In the genomic region with DNA sequence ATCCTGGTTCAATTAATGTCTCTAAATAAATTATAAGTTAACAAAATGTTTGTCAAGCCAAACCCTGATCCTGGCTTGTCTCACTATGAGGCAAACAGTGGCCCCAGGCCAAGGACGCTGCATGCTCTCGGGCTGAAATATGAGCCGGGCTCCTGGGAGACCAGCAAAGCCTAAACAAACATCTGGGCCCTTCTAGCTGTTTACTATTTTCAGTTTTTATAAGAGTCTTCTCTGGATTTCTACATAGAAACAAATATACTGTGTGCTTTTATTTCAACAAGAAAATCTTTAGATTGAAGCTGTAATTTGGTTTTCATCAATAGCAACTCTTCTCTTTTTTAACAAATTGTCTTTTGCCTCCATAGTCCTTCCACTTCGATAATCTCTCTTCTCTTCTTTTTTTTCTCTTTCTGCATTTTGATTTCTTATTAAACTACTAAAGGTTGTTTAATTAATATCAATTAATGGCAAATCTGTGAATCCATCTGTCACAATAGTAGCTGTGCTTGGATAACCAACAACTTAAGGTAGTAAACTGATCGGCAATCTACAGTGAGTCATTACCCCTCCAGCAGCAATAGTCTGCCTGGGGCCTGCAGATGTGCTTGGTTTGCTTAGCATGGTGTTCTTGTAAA, we compare ENCODE assay signal across 8 cellular contexts.
A peak's percentile ranks its signal among the peaks of the same experiment; 100 is the strongest.
DNase-seq lines count a peak whose midpoint lies in the region; ATAC-seq, FAIRE-seq and TF ChIP-seq lines count a peak whose summit lies in the region.

No MANE protein-coding gene starts in this region.

- intact Hi-C loops in HepG2 (cut with micrococcal nuclease; ENCODE audit: unreplicated experiment), result no loop called here
- intact Hi-C loops in vagina (cut with DNase I), result no loop called here

- TF ChIP-seq CTCF in HepG2 (CRISPR knock-in tag; IDR thresholded peaks at IDR 0.05) (no peak), vagina (IDR thresholded peaks at IDR 0.05) (no peak)

- no peaks in the 10 kb centered on the region for H3K79me2 ChIP-seq in HepG2 (ENCODE audit: insufficient read depth, low read length)

- TF ChIP-seq POLR2A in HepG2 (IDR thresholded peaks at IDR 0.05; ENCODE audit: insufficient read depth in 1 of 2, low read depth in 2 of 2, low read length in 2 of 2), result no peak
- no peak for TF ChIP-seq POLR2A in vagina (IDR thresholded peaks at IDR 0.05)

- H3K9me3 ChIP-seq in HepG2 (ENCODE audit: low read length) (no peaks in the 10 kb centered on the region), vagina (no peaks in the 10 kb centered on the region)

- DNase-seq in AG08396 (ENCODE audit: low spot score) (peak; percentile 65), NCI-H128 (lab: John Stamatoyannopoulos, UW; ENCODE audit: unreplicated experiment) (peak; percentile 6), brain pericyte (ENCODE audit: low read depth, low spot score) (peak; percentile 41), HepG2 (ENCODE audit: low spot score) (peak; percentile 33), vagina (ENCODE audit: extremely low spot score in 2 of 2) (no peak), NCI-H226 (no peak)
- no peak for DNase-seq in stimulated activated CD4-positive, alpha-beta T cell treated with anti-CD3 and anti-CD28 coated beads, Interleukin-2, amount 100 ng/mL, for 48 hours

- H3K27ac ChIP-seq in HepG2 (ENCODE audit: extremely low read length, insufficient read depth, low read length) (no peak overlapping the region), vagina (peak overlapping the region; percentile 4)

- H2AFZ ChIP-seq in HepG2 (ENCODE audit: low read length), result no peak overlapping the region

- TF ChIP-seq RAD21 in HepG2 (CRISPR knock-in tag; IDR thresholded peaks at IDR 0.05), result no peak

- H3K4me3 ChIP-seq in HepG2 (replicated peaks in 1 of 3; ENCODE audit: insufficient read depth in 1 of 3, low read depth in 2 of 3, low read length in 3 of 3) (no peak overlapping the region), vagina (no peak overlapping the region)

- POLR2A ChIA-PET in HepG2 (lab: Yijun Ruan, JAX), result no interaction called here

- H3K36me3 ChIP-seq in HepG2 (replicated peaks in 1 of 2; ENCODE audit: control insufficient read depth in 1 of 2, insufficient read depth in 2 of 2, low read length in 2 of 2) (no peaks in the 10 kb centered on the region), vagina (no peaks in the 10 kb centered on the region)

- H3K9ac ChIP-seq in HepG2 (ENCODE audit: insufficient read depth, low read depth, low read length), result no peak overlapping the region

- ATAC-seq in HepG2, result peak; percentile 99
- no peak for ATAC-seq in HG02798 (IDR thresholded peaks at IDR 0.05; ENCODE audit: poor library complexity, unreplicated experiment)

- H3K4me1 ChIP-seq in HepG2 (ENCODE audit: insufficient read depth, low read length) (peaks cover 22% of the 10 kb centered on the region), vagina (no peaks in the 10 kb centered on the region)

- H4K20me1 ChIP-seq in HepG2 (ENCODE audit: insufficient read depth, low read length), result no peaks in the 10 kb centered on the region

- H3K4me2 ChIP-seq in HepG2 (ENCODE audit: low read depth, low read length), result peak overlapping the region; percentile 30; the same call in 1 of the 2 replicates

- FAIRE-seq in HepG2 (lab: Jason Lieb, UNC), result peak; percentile 23

- CTCF ChIA-PET in HepG2 (lab: Yijun Ruan, JAX; ENCODE audit: low intra/inter-chr PET ratio, low total read pairs), result no interaction called here

- in situ Hi-C loops in HepG2 (cut with HindIII; ENCODE audit: extremely low pct_ligation_motif_present, low pct_unique_long_range_greater_than_20kb), result no loop called here

- WGBS in HepG2 (ENCODE audit: low lambda C conversion rate), result 27% methylated on average over 5 of the region's 5 CpGs

- no TSS peak for BruUV-seq in HepG2 (replicated peaks; lab: Mats Ljungman, UMichigan)

- H3K27me3 ChIP-seq in HepG2 (ENCODE audit: control insufficient read depth in 1 of 2, insufficient read depth in 2 of 2, low read length in 2 of 2) (peaks cover 0 to 4% of the 10 kb centered on the region in 2 experiments; a peak in 1 of 5 replicates), vagina (no peaks in the 10 kb centered on the region)

- peak in 1 of 2 experiments; percentile 47; a peak in 1 of 4 replicates for TF ChIP-seq EP300 in HepG2 (IDR thresholded peaks at IDR 0.05; ENCODE audit: low read depth in 2 of 2, low read length in 2 of 2)
- no peak for TF ChIP-seq EP300 in HepG2 (CRISPR knock-in tag; IDR thresholded peaks at IDR 0.05; ENCODE audit: borderline replicate concordance)

TF ChIP-seq in HepG2, 621 proteins besides CTCF, POLR2A, EP300 and RAD21 (continues in another document):
- TF ChIP-seq TMF1 (CRISPR knock-in tag; IDR thresholded peaks at IDR 0.05; ENCODE audit: low read depth) (no peak), HNF4A (CRISPR knock-in tag; IDR thresholded peaks at IDR 0.05) (peak; percentile 40; the same call in 1 of the 2 replicates), RFX3 (CRISPR knock-in tag; IDR thresholded peaks at IDR 0.05) (no peak), HOXA5 (CRISPR knock-in tag; IDR thresholded peaks at IDR 0.05) (no peak), SIX1 (CRISPR knock-in tag; IDR thresholded peaks at IDR 0.05; ENCODE audit: borderline replicate concordance) (peak; percentile 98), SOX13 (IDR thresholded peaks at IDR 0.05) (no peak), SOX13 (CRISPR knock-in tag; conservative IDR thresholded peaks at IDR 0.05 in 1 of 2, IDR thresholded peaks at IDR 0.05 in 1 of 2) (peak in 1 of 2 experiments; percentile 16; a peak in 1 of 4 replicates), ELF4 (CRISPR knock-in tag; IDR thresholded peaks at IDR 0.05; ENCODE audit: borderline replicate concordance) (no peak), ZNF329 (CRISPR knock-in tag; IDR thresholded peaks at IDR 0.05; ENCODE audit: low read depth) (no peak), BRCA1 (CRISPR knock-in tag; IDR thresholded peaks at IDR 0.05) (no peak), ZNF383 (CRISPR knock-in tag; IDR thresholded peaks at IDR 0.05; ENCODE audit: borderline replicate concordance) (no peak), ZNF572 (CRISPR knock-in tag; IDR thresholded peaks at IDR 0.05) (no peak), GLI4 (CRISPR knock-in tag; IDR thresholded peaks at IDR 0.05; ENCODE audit: borderline replicate concordance) (no peak), DMAP1 (CRISPR knock-in tag; IDR thresholded peaks at IDR 0.05) (no peak), SALL2 (CRISPR knock-in tag; IDR thresholded peaks at IDR 0.05) (no peak), ZNF720 (CRISPR knock-in tag; IDR thresholded peaks at IDR 0.05) (no peak), FOXP1 (IDR thresholded peaks at IDR 0.05) (no peak), FOXP1 (CRISPR knock-in tag; IDR thresholded peaks at IDR 0.05) (peak; percentile 77), ZBTB20 (CRISPR knock-in tag; IDR thresholded peaks at IDR 0.05; ENCODE audit: borderline replicate concordance, low read depth) (no peak), ZNF746 (CRISPR knock-in tag; IDR thresholded peaks at IDR 0.05) (no peak), SIX4 (CRISPR knock-in tag; IDR thresholded peaks at IDR 0.05) (peak; percentile 97), HMG20A (CRISPR knock-in tag; IDR thresholded peaks at IDR 0.05; ENCODE audit: borderline replicate concordance) (peak; percentile 18; the same call in 1 of the 2 replicates), PCBP2 (optimal IDR thresholded peaks at IDR 0.05; ENCODE audit: low read depth, low read length, poor library complexity, severe bottlenecking) (no peak), ZNF225 (CRISPR knock-in tag; IDR thresholded peaks at IDR 0.05) (no peak)
- TF ChIP-seq, protein P1, sequence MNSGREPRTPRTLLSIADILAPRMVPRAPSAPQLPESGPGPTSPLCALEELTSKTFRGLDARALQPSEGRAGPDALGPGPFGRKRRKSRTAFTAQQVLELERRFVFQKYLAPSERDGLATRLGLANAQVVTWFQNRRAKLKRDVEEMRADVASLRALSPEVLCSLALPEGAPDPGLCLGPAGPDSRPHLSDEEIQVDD (CRISPR knock-in tag; IDR thresholded peaks at IDR 0.05; ENCODE audit: borderline replicate concordance), result no peak
- TF ChIP-seq, protein P2, sequence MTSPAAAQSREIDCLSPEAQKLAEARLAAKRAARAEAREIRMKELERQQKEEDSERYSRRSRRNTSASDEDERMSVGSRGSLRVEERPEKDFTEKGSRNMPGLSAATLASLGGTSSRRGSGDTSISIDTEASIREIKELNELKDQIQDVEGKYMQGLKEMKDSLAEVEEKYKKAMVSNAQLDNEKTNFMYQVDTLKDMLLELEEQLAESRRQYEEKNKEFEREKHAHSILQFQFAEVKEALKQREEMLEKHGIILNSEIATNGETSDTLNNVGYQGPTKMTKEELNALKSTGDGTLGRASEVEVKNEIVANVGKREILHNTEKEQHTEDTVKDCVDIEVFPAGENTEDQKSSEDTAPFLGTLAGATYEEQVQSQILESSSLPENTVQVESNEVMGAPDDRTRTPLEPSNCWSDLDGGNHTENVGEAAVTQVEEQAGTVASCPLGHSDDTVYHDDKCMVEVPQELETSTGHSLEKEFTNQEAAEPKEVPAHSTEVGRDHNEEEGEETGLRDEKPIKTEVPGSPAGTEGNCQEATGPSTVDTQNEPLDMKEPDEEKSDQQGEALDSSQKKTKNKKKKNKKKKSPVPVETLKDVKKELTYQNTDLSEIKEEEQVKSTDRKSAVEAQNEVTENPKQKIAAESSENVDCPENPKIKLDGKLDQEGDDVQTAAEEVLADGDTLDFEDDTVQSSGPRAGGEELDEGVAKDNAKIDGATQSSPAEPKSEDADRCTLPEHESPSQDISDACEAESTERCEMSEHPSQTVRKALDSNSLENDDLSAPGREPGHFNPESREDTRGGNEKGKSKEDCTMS (CRISPR knock-in tag; conservative IDR thresholded peaks at IDR 0.05), result no peak
- TF ChIP-seq, protein P3, sequence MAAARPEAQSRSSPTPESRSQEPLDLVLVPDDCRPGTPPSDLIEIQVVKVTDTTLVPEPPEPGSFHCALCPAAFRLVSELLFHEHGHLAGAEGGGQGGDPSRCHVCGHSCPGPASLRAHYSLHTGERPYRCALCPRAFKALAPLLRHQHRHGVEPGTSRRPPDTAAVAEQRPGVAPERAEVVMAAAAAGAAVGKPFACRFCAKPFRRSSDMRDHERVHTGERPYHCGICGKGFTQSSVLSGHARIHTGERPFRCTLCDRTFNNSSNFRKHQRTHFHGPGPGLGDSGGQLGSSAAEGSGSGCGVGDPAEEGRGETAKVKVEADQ (CRISPR knock-in tag; IDR thresholded peaks at IDR 0.05; ENCODE audit: borderline replicate concordance), result no peak

Comparison
In these comparisons a context has a peak if more than half of its experiments do, and no peak if none do; other contexts are left out.
1. DNase-seq: peak in AG08396 (single experiment), NCI-H128 (single experiment), brain pericyte (single experiment) and HepG2 (single experiment); none in vagina (0 of 2), NCI-H226 (single experiment) and stimulated activated CD4-positive, alpha-beta T cell treated with anti-CD3 and anti-CD28 coated beads, Interleukin-2, amount 100 ng/mL, for 48 hours (0 of 2).